16 cellular contexts compared by ENCODE assay signal in the genomic region with DNA sequence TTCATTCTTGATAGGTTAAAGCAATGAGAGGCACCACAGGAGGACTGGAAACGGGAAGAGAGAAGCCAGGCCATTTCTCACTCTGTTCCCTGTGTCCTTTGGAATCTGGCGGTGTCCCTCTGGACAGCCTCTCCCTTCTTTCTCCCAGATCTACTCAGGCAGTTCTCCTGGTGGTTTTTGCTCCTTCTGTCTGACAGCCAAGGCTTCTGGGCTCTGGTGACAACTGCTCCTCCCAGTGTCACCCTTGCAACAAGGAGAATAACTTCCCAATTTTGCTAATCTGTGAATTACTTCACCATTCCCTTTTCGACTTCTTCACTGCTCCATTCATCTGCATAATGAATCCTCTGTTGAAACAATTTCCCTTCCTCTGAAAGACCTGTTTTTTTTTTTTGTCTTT. TPM values are rescaled to one million over a fixed set of nuclear protein-coding genes. Genes with fewer than 3 reads are reported as not detected.
DNase-seq lines count a peak whose midpoint lies in the region.
"Had no signal": no experiment of that assay in that cellular context is flagged by ENCODE, and none has a peak within 500 bp of the region (broad histone marks: within the 10 kb centered on the region; RNA-seq: fewer than 3 reads in every experiment).

No MANE protein-coding gene starts in this region.

- no peak for DNase-seq in CD8-positive, alpha-beta memory T cell
- DNase-seq in OCI-M1 (lab: John Stamatoyannopoulos, UW), result peak; percentile 46
- peak; percentile 60 for DNase-seq in foreskin melanocyte
- peak; percentile 26 for DNase-seq in pons (ENCODE audit: low spot score)
- DNase-seq in germinal center (ENCODE audit: low spot score), result no peak
- no peak for DNase-seq in NCI-H2196 treated with DMSO at 0.1 percent for 48 hours (lab: John Stamatoyannopoulos, UW; ENCODE audit: unreplicated experiment)
- DNase-seq in midbrain (lab: John Stamatoyannopoulos, UW), result no peak
- DNase-seq: activated naive CD4-positive, alpha-beta T cell treated with anti-CD3 and anti-CD28 coated beads for 36 hours; immature natural killer cell; NK-92 treated with Interleukin-12 subunit alpha and Interleukin-12 subunit beta, amount 100 ng/mL, for 24 hours; ovary; SK-N-SH; stimulated activated CD4-positive, alpha-beta T cell treated with anti-CD3 and anti-CD28 coated beads, Interleukin-12 subunit alpha, Interleukin-12 subunit beta, amount 100 ng/mL, for 4 hours; WERI-Rb-1 had no signal

- H3K27me3 ChIP-seq in CD8-positive, alpha-beta memory T cell (ENCODE audit: insufficient read depth, low read length, poor library complexity, severe bottlenecking), result no peaks in the 10 kb centered on the region
- H3K27me3 ChIP-seq: BLaER1 treated with 17β-estradiol and CSF1 and Interleukin-3, amounts not matched to agents 10 nM and 100 nM; ovary had no signal

- H3K36me3 ChIP-seq in CD8-positive, alpha-beta memory T cell (ENCODE audit: insufficient read depth, low read length), result no peaks in the 10 kb centered on the region
- H3K36me3 ChIP-seq: ovary, WERI-Rb-1 had no signal

- H3K27me3 Mint-ChIP-seq in CD8-positive, alpha-beta memory T cell, result no peaks in the 10 kb centered on the region

- no peaks in the 10 kb centered on the region for H3K9me3 ChIP-seq in CD8-positive, alpha-beta memory T cell (ENCODE audit: low read length)
- H3K9me3 ChIP-seq: ovary, SK-N-SH had no signal

- H3K4me1 Mint-ChIP-seq in CD8-positive, alpha-beta memory T cell, result peaks cover 29 to 66% (median 49%) of the 10 kb centered on the region in 3 donors

- H3K4me1 ChIP-seq in CD8-positive, alpha-beta memory T cell (ENCODE audit: insufficient read depth, low read length), result no peaks in the 10 kb centered on the region

- H3K4me3 ChIP-seq in CD8-positive, alpha-beta memory T cell (ENCODE audit: low read length), result no peak overlapping the region
- H3K4me3 ChIP-seq: BLaER1 treated with 17β-estradiol and CSF1 and Interleukin-3, amounts not matched to agents 10 nM and 100 nM; ovary had no signal

- H3K27ac Mint-ChIP-seq in CD8-positive, alpha-beta memory T cell, result peak overlapping the region in 6 of 8 donors; percentile 22 to 93 (median 68)
- H3K27ac Mint-ChIP-seq: activated naive CD4-positive, alpha-beta T cell treated with anti-CD3 and anti-CD28 coated beads for 36 hours had no signal

- no peak overlapping the region for H3K4me3 Mint-ChIP-seq in CD8-positive, alpha-beta memory T cell
- H3K4me3 Mint-ChIP-seq: activated naive CD4-positive, alpha-beta T cell treated with anti-CD3 and anti-CD28 coated beads for 36 hours; immature natural killer cell had no signal

- no peak overlapping the region for H3K27ac ChIP-seq in CD8-positive, alpha-beta memory T cell (ENCODE audit: low read depth, low read length)
- H3K27ac ChIP-seq: ovary, WERI-Rb-1 had no signal

- peaks cover 0 to 2% (median 1%) of the 10 kb centered on the region in 5 donors for H3K9me3 Mint-ChIP-seq in CD8-positive, alpha-beta memory T cell

- POLR2A ChIA-PET in CD8-positive, alpha-beta memory T cell (lab: Charles Lee), result no interaction called here

- H3K36me3 Mint-ChIP-seq in CD8-positive, alpha-beta memory T cell, result peaks cover 29 to 39% (median 30%) of the 10 kb centered on the region in 3 donors

- CTCF ChIA-PET in CD8-positive, alpha-beta memory T cell (lab: Charles Lee), result no interaction called here

RNA-seq across cellular contexts. Expression of a gene that starts 56.4 kb away (rescaled TPM):
- 10 to 100 TPM; 47.0 to 47.2 TPM for total RNA-seq in CD8-positive, alpha-beta memory T cell
- polyA plus RNA-seq in CD8-positive, alpha-beta memory T cell, result 39.8 TPM
- total RNA-seq: HT1080 had no signal

Comparison
In these comparisons a context has a peak if more than half of its experiments do, and no peak if none do; other contexts are left out.
1. DNase-seq: peak in OCI-M1 (single experiment), foreskin melanocyte (single experiment) and pons (single experiment); none in CD8-positive, alpha-beta memory T cell (0 of 5), germinal center (single experiment), NCI-H2196 treated with DMSO at 0.1 percent for 48 hours (single experiment) and midbrain (single experiment).